1 cellular context compared by ENCODE assay signal in genomic region chr9:129737479-129738269, GRCh38.
A peak's percentile ranks its signal among the peaks of the same experiment; 100 is the strongest.
TF ChIP-seq lines count a peak whose summit lies in the region.

No MANE protein-coding gene starts in this region.

TF ChIP-seq in HepG2, 621 proteins besides CTCF, POLR2A, EP300 and RAD21 (continued from another document and continues in another):
- TF ChIP-seq ARID5B (CRISPR knock-in tag; IDR thresholded peaks at IDR 0.05) (no peak), ZNF18 (CRISPR knock-in tag; IDR thresholded peaks at IDR 0.05; ENCODE audit: insufficient replicate concordance) (no peak), ESRRA (CRISPR knock-in tag; IDR thresholded peaks at IDR 0.05; ENCODE audit: low read depth) (peak; percentile 39; the same call in 1 of the 2 replicates), MTF2 (CRISPR knock-in tag; IDR thresholded peaks at IDR 0.05; ENCODE audit: borderline replicate concordance) (peak; percentile 72; the same call in 1 of the 2 replicates), ZBED4 (CRISPR knock-in tag; IDR thresholded peaks at IDR 0.05; ENCODE audit: borderline replicate concordance) (peak; percentile 23; the same call in 1 of the 2 replicates), ISX (CRISPR knock-in tag; conservative IDR thresholded peaks at IDR 0.05) (no peak), PHF20 (CRISPR knock-in tag; IDR thresholded peaks at IDR 0.05) (no peak), SMARCC2 (IDR thresholded peaks at IDR 0.05) (no peak), ZBTB21 (CRISPR knock-in tag; IDR thresholded peaks at IDR 0.05) (no peak), HNF4A (CRISPR knock-in tag; IDR thresholded peaks at IDR 0.05) (no peak), ZNF574 (CRISPR knock-in tag; IDR thresholded peaks at IDR 0.05) (peak; percentile 47; the same call in 1 of the 2 replicates), TEF (CRISPR knock-in tag; IDR thresholded peaks at IDR 0.05) (no peak), RARG (CRISPR knock-in tag; IDR thresholded peaks at IDR 0.05; ENCODE audit: low read depth) (no peak), SATB2 (CRISPR knock-in tag; IDR thresholded peaks at IDR 0.05) (no peak), ZNF839 (CRISPR knock-in tag; IDR thresholded peaks at IDR 0.05; ENCODE audit: borderline replicate concordance) (no peak), IRF1 (CRISPR knock-in tag; IDR thresholded peaks at IDR 0.05; ENCODE audit: low read depth) (no peak), HDAC6 (IDR thresholded peaks at IDR 0.05; ENCODE audit: low read depth, low read length) (no peak), PAWR (CRISPR knock-in tag; IDR thresholded peaks at IDR 0.05; ENCODE audit: borderline replicate concordance) (no peak), ZNF446 (CRISPR knock-in tag; IDR thresholded peaks at IDR 0.05) (no peak), KLF6 (CRISPR knock-in tag; IDR thresholded peaks at IDR 0.05) (no peak), MBNL3 (CRISPR knock-in tag; conservative IDR thresholded peaks at IDR 0.05) (no peak), SIX4 (CRISPR knock-in tag; IDR thresholded peaks at IDR 0.05) (no peak), ZNF770 (CRISPR knock-in tag; IDR thresholded peaks at IDR 0.05) (no peak; the same call in none of the 2 replicates), PHB2 (IDR thresholded peaks at IDR 0.05; ENCODE audit: partially characterized antibody) (no peak), ZNF430 (CRISPR knock-in tag; IDR thresholded peaks at IDR 0.05) (no peak), ZNF225 (CRISPR knock-in tag; IDR thresholded peaks at IDR 0.05) (0 out of 2 replicates have a peak, but pooled peaks have one; percentile 55), ERF (CRISPR knock-in tag; IDR thresholded peaks at IDR 0.05) (no peak), DPF2 (CRISPR knock-in tag; IDR thresholded peaks at IDR 0.05; ENCODE audit: borderline replicate concordance, low read depth) (no peak), ZNF567 (CRISPR knock-in tag; IDR thresholded peaks at IDR 0.05; ENCODE audit: borderline replicate concordance) (no peak), SMC3 (IDR thresholded peaks at IDR 0.05; ENCODE audit: low read length) (peak; percentile 64; the same call in 1 of the 2 replicates), ZNF333 (CRISPR knock-in tag; IDR thresholded peaks at IDR 0.05; ENCODE audit: borderline replicate concordance) (0 out of 2 replicates have a peak, but pooled peaks have one; percentile 51), ZBTB42 (CRISPR knock-in tag; IDR thresholded peaks at IDR 0.05) (no peak), DR1 (CRISPR knock-in tag; IDR thresholded peaks at IDR 0.05) (no peak), ZMYM3 (CRISPR knock-in tag; IDR thresholded peaks at IDR 0.05) (peak; percentile 44; the same call in 1 of the 2 replicates), HDAC1 (CRISPR knock-in tag; IDR thresholded peaks at IDR 0.05) (peak; percentile 34; the same call in 1 of the 2 replicates), ZNF660 (CRISPR knock-in tag; IDR thresholded peaks at IDR 0.05; ENCODE audit: borderline replicate concordance, low read depth) (no peak), ZNF441 (CRISPR knock-in tag; IDR thresholded peaks at IDR 0.05; ENCODE audit: borderline replicate concordance) (no peak), RELA (CRISPR knock-in tag; IDR thresholded peaks at IDR 0.05) (no peak), FOXJ3 (CRISPR knock-in tag; IDR thresholded peaks at IDR 0.05; ENCODE audit: borderline replicate concordance) (no peak), CBX2 (IDR thresholded peaks at IDR 0.05; ENCODE audit: low read depth, low read length) (no peak), CBX2 (CRISPR knock-in tag; IDR thresholded peaks at IDR 0.05; ENCODE audit: low read depth) (no peak), TP53 (CRISPR knock-in tag; conservative IDR thresholded peaks at IDR 0.05) (no peak), NFKBIZ (CRISPR knock-in tag; IDR thresholded peaks at IDR 0.05) (no peak), CSRNP1 (CRISPR knock-in tag; IDR thresholded peaks at IDR 0.05) (no peak), SSRP1 (CRISPR knock-in tag; IDR thresholded peaks at IDR 0.05) (no peak), ETV6 (CRISPR knock-in tag; conservative IDR thresholded peaks at IDR 0.05) (no peak), MTA3 (CRISPR knock-in tag; IDR thresholded peaks at IDR 0.05) (no peak), MTERF4 (CRISPR knock-in tag; IDR thresholded peaks at IDR 0.05) (no peak)
